Comparison of ENCODE assay signal across 27 cellular contexts in the genomic region with DNA sequence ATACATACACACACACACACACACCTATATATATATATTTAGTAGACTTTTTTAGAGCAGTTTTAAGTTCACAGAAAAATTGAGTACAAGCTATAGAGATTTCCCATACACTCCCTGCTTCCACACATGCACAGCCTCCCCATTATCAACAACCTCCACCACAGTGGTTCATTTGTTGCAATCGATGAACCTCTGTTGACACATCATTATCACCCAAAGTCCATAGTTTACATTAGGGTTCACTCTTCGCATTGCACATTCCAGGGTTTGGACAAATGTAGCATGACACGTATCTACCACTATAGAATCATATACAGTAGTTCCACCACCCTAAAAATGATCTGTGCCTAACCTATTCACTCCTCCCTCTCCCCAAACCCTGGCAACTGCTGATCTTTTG.
"Had no signal": no experiment of that assay in that cellular context is flagged by ENCODE, and none has a peak within 500 bp of the region (broad histone marks: within the 10 kb centered on the region; RNA-seq: fewer than 3 reads in every experiment).

No MANE protein-coding gene starts in this region.

- H3K4me2 ChIP-seq: neural progenitor cell had no signal

- DNase-seq: naive B cell; naive thymus-derived CD8-positive, alpha-beta T cell; occipital lobe; ovary; posterior cingulate gyrus; psoas muscle; right cardiac atrium; right lobe of liver; sigmoid colon; small intestine; stimulated activated CD4-positive, alpha-beta T cell treated with anti-CD3 and anti-CD28 coated beads, Interleukin-15, amount 100 ng/mL, for 24 hours; stimulated activated CD4-positive, alpha-beta T cell treated with anti-CD3 and anti-CD28 coated beads, Interleukin-2, amount 100 ng/mL, for 24 hours; stimulated activated CD4-positive, alpha-beta T cell treated with anti-CD3 and anti-CD28 coated beads, Interleukin-2, amount 100 ng/mL, for 48 hours; stimulated activated CD4-positive, alpha-beta T cell treated with anti-CD3 and anti-CD28 coated beads, Interleukin-4, amount 100 ng/mL, for 24 hours; stimulated activated naive B cell treated with anti-CD40 and anti-IgM and Interleukin-4, amounts not matched to agents 10 μg/mL and 1 μg/mL and 100 μg/mL, for 72 hours; stimulated activated naive CD4-positive, alpha-beta T cell treated with Interleukin-2 at 50 U/mL for 16 hours; stomach; tibial artery; transverse colon; upper lobe of right lung; uterus had no signal

- H3K4me1 Mint-ChIP-seq: naive B cell; stimulated activated naive B cell treated with anti-CD40 and anti-IgM and Interleukin-4, amounts not matched to agents 10 μg/mL and 1 μg/mL and 100 μg/mL, for 72 hours had no signal

- H2AFZ ChIP-seq: neural progenitor cell, parathyroid adenoma had no signal

- H3K79me2 ChIP-seq: parathyroid adenoma had no signal

- H3K9me3 ChIP-seq: ovary, psoas muscle, right lobe of liver, sigmoid colon, stomach, tibial artery, transverse colon, upper lobe of right lung, uterus had no signal

- H3K4me1 ChIP-seq: parathyroid adenoma, psoas muscle, sigmoid colon, stomach, transverse colon, upper lobe of right lung, uterus had no signal

- H3K27ac Mint-ChIP-seq: naive B cell; naive thymus-derived CD8-positive, alpha-beta T cell; neural progenitor cell; progenitor cell of endocrine pancreas; stimulated activated effector memory CD8-positive, alpha-beta T cell treated with anti-CD3 and anti-CD28 coated beads, Interleukin-12 subunit alpha, Interleukin-12 subunit beta, amount 100 ng/mL, for 72 hours; stimulated activated naive B cell treated with anti-CD40 and anti-IgM and Interleukin-4, amounts not matched to agents 10 μg/mL and 1 μg/mL and 100 μg/mL, for 72 hours; stimulated activated naive CD8-positive, alpha-beta T cell treated with anti-CD3 and anti-CD28 coated beads, Interleukin-15, Interleukin-2, amounts not matched to agents 100 ng/mL and 50 ng/mL, for 24 hours; type B pancreatic cell had no signal

- H3K9ac ChIP-seq: neural progenitor cell, parathyroid adenoma had no signal

- H3K36me3 ChIP-seq: neural progenitor cell, ovary, right lobe of liver, sigmoid colon, stomach, tibial artery, transverse colon, upper lobe of right lung, uterus had no signal

- H3K27me3 ChIP-seq: neural progenitor cell, ovary, right lobe of liver, sigmoid colon, stomach, tibial artery, transverse colon, upper lobe of right lung, uterus had no signal

- H3K4me3 ChIP-seq: neural progenitor cell, ovary, psoas muscle, right lobe of liver, sigmoid colon, stomach, tibial artery, transverse colon, upper lobe of right lung, uterus had no signal

- H3K36me3 Mint-ChIP-seq: naive B cell; naive thymus-derived CD8-positive, alpha-beta T cell; neural progenitor cell; stimulated activated effector memory CD8-positive, alpha-beta T cell treated with anti-CD3 and anti-CD28 coated beads, Interleukin-12 subunit alpha, Interleukin-12 subunit beta, amount 100 ng/mL, for 72 hours; stimulated activated naive B cell treated with anti-CD40 and anti-IgM and Interleukin-4, amounts not matched to agents 10 μg/mL and 1 μg/mL and 100 μg/mL, for 72 hours had no signal

- H3K4me3 Mint-ChIP-seq: naive B cell; naive thymus-derived CD8-positive, alpha-beta T cell; neural progenitor cell; stimulated activated effector memory CD8-positive, alpha-beta T cell treated with anti-CD3 and anti-CD28 coated beads, Interleukin-12 subunit alpha, Interleukin-12 subunit beta, amount 100 ng/mL, for 72 hours; stimulated activated naive B cell treated with anti-CD40 and anti-IgM and Interleukin-4, amounts not matched to agents 10 μg/mL and 1 μg/mL and 100 μg/mL, for 72 hours; stimulated activated naive CD8-positive, alpha-beta T cell treated with anti-CD3 and anti-CD28 coated beads, Interleukin-15, Interleukin-2, amounts not matched to agents 100 ng/mL and 50 ng/mL, for 24 hours; type B pancreatic cell had no signal

- H3K9me3 Mint-ChIP-seq: naive thymus-derived CD8-positive, alpha-beta T cell; neural progenitor cell; stimulated activated effector memory CD8-positive, alpha-beta T cell treated with anti-CD3 and anti-CD28 coated beads, Interleukin-12 subunit alpha, Interleukin-12 subunit beta, amount 100 ng/mL, for 72 hours; stimulated activated naive CD8-positive, alpha-beta T cell treated with anti-CD3 and anti-CD28 coated beads, Interleukin-15, Interleukin-2, amounts not matched to agents 100 ng/mL and 50 ng/mL, for 24 hours; type B pancreatic cell had no signal

- ATAC-seq: naive thymus-derived CD8-positive, alpha-beta T cell; psoas muscle; right cardiac atrium; stimulated activated effector memory CD8-positive, alpha-beta T cell treated with anti-CD3 and anti-CD28 coated beads, Interleukin-12 subunit alpha, Interleukin-12 subunit beta, amount 100 ng/mL, for 72 hours; stimulated activated naive B cell treated with anti-CD40 and anti-IgM and Interleukin-4, amounts not matched to agents 10 μg/mL and 1 μg/mL and 100 μg/mL, for 72 hours; upper lobe of right lung had no signal

- H3K27ac ChIP-seq: neural progenitor cell, ovary, parathyroid adenoma, psoas muscle, right lobe of liver, sigmoid colon, stomach, tibial artery, transverse colon, upper lobe of right lung, uterus had no signal

- H3K27me3 Mint-ChIP-seq: naive thymus-derived CD8-positive, alpha-beta T cell; stimulated activated naive B cell treated with anti-CD40 and anti-IgM and Interleukin-4, amounts not matched to agents 10 μg/mL and 1 μg/mL and 100 μg/mL, for 72 hours; stimulated activated naive CD8-positive, alpha-beta T cell treated with anti-CD3 and anti-CD28 coated beads, Interleukin-15, Interleukin-2, amounts not matched to agents 100 ng/mL and 50 ng/mL, for 24 hours had no signal
